ENCODE assay signal across 21 cellular contexts in the genomic region with DNA sequence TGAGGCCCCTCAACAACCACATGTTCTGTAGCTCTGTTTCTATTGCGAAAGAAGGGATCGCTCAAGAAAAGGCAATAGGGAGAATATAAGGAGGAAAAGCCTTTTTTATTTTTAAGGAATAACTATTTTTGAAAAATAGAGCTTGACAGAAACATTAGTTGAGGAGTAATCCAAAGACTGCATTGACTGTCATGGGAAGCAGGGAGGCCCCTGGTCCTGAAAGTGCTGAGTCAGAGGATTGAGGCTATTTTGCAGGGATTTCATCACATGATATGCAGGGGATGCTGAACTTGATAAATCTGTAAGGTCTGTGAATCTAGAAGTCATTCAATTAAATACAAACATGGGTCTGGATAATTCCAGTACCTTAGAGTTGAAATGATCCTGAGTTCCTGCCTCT.
"Had no signal": no experiment of that assay in that cellular context is flagged by ENCODE, and none has a peak within 500 bp of the region (broad histone marks: within the 10 kb centered on the region; RNA-seq: fewer than 3 reads in every experiment).

No MANE protein-coding gene starts in this region.

- H3K9ac ChIP-seq: neural progenitor cell had no signal

- DNase-seq: cortex of kidney; effector memory CD4-positive, alpha-beta T cell; foreskin keratinocyte; head of caudate nucleus; kidney; left cardiac atrium; left ventricle myocardium inferior; lower lobe of right lung; nucleus accumbens; pancreas; right cardiac atrium; stimulated activated CD4-positive, alpha-beta T cell treated with anti-CD3 and anti-CD28 coated beads, Interleukin-4, amount 100 ng/mL, for 1 hour; stimulated activated CD8-positive, alpha-beta memory T cell treated with anti-CD3 and anti-CD28 coated beads, Interleukin-4, amount 100 ng/mL, for 48 hours; tibial artery; upper lobe of left lung; uterus had no signal

- H3K36me3 ChIP-seq: left ventricle myocardium inferior, lower lobe of right lung, neural progenitor cell, pancreas, tibial artery, upper lobe of left lung, uterus had no signal

- H3K4me1 ChIP-seq: foreskin keratinocyte, left ventricle myocardium inferior, lower lobe of right lung, neural progenitor cell, pancreas, tibial artery, upper lobe of left lung, uterus had no signal

- H2AFZ ChIP-seq: hepatocyte, neural progenitor cell had no signal

- ATAC-seq: esophagus mucosa; foreskin keratinocyte; left cardiac atrium; lower lobe of right lung; natural killer cell treated with Interleukin-12 subunit alpha and Interleukin-12 subunit beta and Interleukin-15 and Interleukin-18, amount 100 ng/mL, for 72 hours; pancreas; right cardiac atrium; stimulated activated effector memory CD8-positive, alpha-beta T cell treated with anti-CD3 and anti-CD28 coated beads, Interleukin-12 subunit alpha, Interleukin-12 subunit beta, amount 100 ng/mL, for 72 hours had no signal

- H3K9me3 ChIP-seq: left ventricle myocardium inferior, lower lobe of right lung, pancreas, tibial artery, upper lobe of left lung, uterus had no signal

- H3K27ac ChIP-seq: foreskin keratinocyte, hepatocyte, left ventricle myocardium inferior, lower lobe of right lung, neural progenitor cell, pancreas, tibial artery, upper lobe of left lung, uterus had no signal

- H3K4me2 ChIP-seq: hepatocyte, neural progenitor cell had no signal

- H3K4me3 ChIP-seq: hepatocyte, left ventricle myocardium inferior, lower lobe of right lung, neural progenitor cell, pancreas, tibial artery, upper lobe of left lung, uterus had no signal

- H3K27me3 ChIP-seq: foreskin keratinocyte, hepatocyte, neural progenitor cell, pancreas, tibial artery, upper lobe of left lung, uterus had no signal
